In the genomic region with DNA sequence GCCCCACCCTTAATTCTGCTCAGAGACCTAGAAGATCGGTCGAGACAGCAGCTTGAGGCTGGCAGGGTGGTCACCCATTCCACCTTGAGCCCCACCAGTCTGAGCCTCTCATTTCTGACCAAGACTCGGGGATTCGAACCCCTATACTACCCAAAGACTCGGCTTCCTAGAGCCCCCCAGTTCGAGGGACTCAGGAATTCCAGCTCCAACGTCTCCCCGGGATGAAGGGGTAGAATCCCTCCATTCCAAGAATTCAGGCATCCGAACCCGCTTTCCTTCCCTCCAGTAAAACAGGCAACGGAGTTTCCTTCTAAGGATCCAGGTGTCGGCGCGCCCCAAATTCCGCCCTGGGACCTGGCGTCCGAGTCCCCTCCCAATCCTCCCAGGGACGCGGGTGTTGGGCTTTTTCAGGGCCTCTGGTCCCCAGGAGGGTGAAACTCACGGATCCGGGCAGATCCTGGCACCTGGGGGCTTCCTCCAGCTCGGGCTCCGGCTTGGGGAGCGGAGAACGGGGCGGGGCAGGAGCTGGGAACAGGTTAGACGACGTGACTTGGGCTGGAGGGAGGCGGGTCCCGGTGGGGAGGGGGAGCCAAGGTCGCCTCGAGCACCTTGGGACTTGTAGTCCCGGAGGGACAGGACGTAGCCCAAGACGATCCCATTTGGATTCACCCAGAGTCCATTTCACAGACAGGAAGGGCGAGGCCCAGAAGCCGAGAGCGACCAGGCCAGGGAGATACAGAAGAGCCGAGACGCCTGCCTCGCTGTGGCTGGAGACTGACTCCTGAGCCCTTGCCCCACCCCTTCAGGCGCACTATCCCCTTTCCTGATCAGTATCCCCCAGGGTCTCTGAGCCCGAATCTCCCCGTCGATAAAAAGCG, we compare ENCODE assay signal across 8 cellular contexts. TPM values are rescaled to one million over a fixed set of nuclear protein-coding genes. Genes with fewer than 3 reads are reported as not detected.
DNase-seq lines count a peak whose midpoint lies in the region; ATAC-seq, FAIRE-seq and TF ChIP-seq lines count a peak whose summit lies in the region.

A gene with protein sequence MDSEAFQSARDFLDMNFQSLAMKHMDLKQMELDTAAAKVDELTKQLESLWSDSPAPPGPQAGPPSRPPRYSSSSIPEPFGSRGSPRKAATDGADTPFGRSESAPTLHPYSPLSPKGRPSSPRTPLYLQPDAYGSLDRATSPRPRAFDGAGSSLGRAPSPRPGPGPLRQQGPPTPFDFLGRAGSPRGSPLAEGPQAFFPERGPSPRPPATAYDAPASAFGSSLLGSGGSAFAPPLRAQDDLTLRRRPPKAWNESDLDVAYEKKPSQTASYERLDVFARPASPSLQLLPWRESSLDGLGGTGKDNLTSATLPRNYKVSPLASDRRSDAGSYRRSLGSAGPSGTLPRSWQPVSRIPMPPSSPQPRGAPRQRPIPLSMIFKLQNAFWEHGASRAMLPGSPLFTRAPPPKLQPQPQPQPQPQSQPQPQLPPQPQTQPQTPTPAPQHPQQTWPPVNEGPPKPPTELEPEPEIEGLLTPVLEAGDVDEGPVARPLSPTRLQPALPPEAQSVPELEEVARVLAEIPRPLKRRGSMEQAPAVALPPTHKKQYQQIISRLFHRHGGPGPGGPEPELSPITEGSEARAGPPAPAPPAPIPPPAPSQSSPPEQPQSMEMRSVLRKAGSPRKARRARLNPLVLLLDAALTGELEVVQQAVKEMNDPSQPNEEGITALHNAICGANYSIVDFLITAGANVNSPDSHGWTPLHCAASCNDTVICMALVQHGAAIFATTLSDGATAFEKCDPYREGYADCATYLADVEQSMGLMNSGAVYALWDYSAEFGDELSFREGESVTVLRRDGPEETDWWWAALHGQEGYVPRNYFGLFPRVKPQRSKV (minus strand): TSS at position 513 of the 878 bp plus-strand sequence. CDS start 6,751 bp downstream, outside the sequence.

- BruUV-seq in PC-9 (replicated peaks; lab: Mats Ljungman, UMichigan), result TSS peak; percentile 57

- H3K9me3 Mint-ChIP-seq in activated naive CD8-positive, alpha-beta T cell treated with anti-CD3 and anti-CD28 coated beads, Interleukin-2, amount 10 ng/mL, durations not matched to agents 7 days and 5 days, result no peaks in the 10 kb centered on the region

- peaks cover 24% of the 10 kb centered on the region for H3K4me1 ChIP-seq in PC-9 (replicated peaks; ENCODE audit: insufficient read depth)

- CTCF ChIA-PET in PC-9 (lab: Charles Lee), result interaction anchor here (0.8 to 1.0 kb wide), 2 partner anchors 74 to 273 kb away, joined by 3 read pairs; no protein-coding TSS in a partner anchor

- DNase-seq in PC-9 (peak; percentile 92 to 94), cardiac septum (ENCODE audit: low spot score) (peak; percentile 93), posterior vena cava (ENCODE audit: low spot score) (peak; percentile 94), Kasumi-1 (lab: John Stamatoyannopoulos, UW) (no peak)
- DNase-seq in activated naive CD8-positive, alpha-beta T cell treated with anti-CD3 and anti-CD28 coated beads, Interleukin-2, amount 10 ng/mL, durations not matched to agents 7 days and 5 days, result peak; percentile 72

- peaks cover 60% of the 10 kb centered on the region for H3K79me2 ChIP-seq in PC-9 (ENCODE audit: low read depth)

- H3K4me1 Mint-ChIP-seq in activated naive CD8-positive, alpha-beta T cell treated with anti-CD3 and anti-CD28 coated beads, Interleukin-2, amount 10 ng/mL, durations not matched to agents 7 days and 5 days, result peaks cover 25% of the 10 kb centered on the region

- peak within 1 kb of the TSS; percentile 95 for H3K4me3 ChIP-seq in PC-9

- peak within 1 kb of the TSS; percentile 84 for H2AFZ ChIP-seq in PC-9

- H3K27me3 ChIP-seq in PC-9 (ENCODE audit: insufficient read depth, low read depth), result no peaks in the 10 kb centered on the region

- peak within 1 kb of the TSS; percentile 91 for H3K27ac ChIP-seq in PC-9

- H3K9me3 ChIP-seq in PC-9 (ENCODE audit: insufficient read depth, low read depth), result no peaks in the 10 kb centered on the region

- ATAC-seq in HG03565 (IDR thresholded peaks at IDR 0.05; ENCODE audit: unreplicated experiment) (peak; percentile 13), GM19467 (IDR thresholded peaks at IDR 0.05; ENCODE audit: unreplicated experiment) (no peak)
- peak; percentile 17 for ATAC-seq in activated naive CD8-positive, alpha-beta T cell treated with anti-CD3 and anti-CD28 coated beads, Interleukin-2, amount 10 ng/mL, durations not matched to agents 7 days and 5 days (ENCODE audit: low read depth)

- H4K20me1 ChIP-seq in PC-9 (ENCODE audit: insufficient read depth), result peaks cover 18% of the 10 kb centered on the region

- peak; percentile 77 for FAIRE-seq in G401.6 (lab: Jason Lieb, UNC)

- H3K27me3 Mint-ChIP-seq in activated naive CD8-positive, alpha-beta T cell treated with anti-CD3 and anti-CD28 coated beads, Interleukin-2, amount 10 ng/mL, durations not matched to agents 7 days and 5 days, result peaks cover 27% of the 10 kb centered on the region

- POLR2A ChIA-PET in PC-9 (lab: Charles Lee; ENCODE audit: unreplicated experiment), result interaction anchor here (0.6 to 0.7 kb wide), 9 partner anchors 25 to 1462 kb away, joined by 3 to 14 read pairs (median 4); a partner anchor contains a TSS
- POLR2A ChIA-PET in activated naive CD8-positive, alpha-beta T cell treated with anti-CD3 and anti-CD28 coated beads, Interleukin-2, amount 10 ng/mL, durations not matched to agents 7 days and 5 days (lab: Charles Lee), result interaction anchor here (1.0 to 1.7 kb wide), 3 partner anchors 35 to 74 kb away, joined by 3 to 7 read pairs (median 3); a partner anchor contains a TSS

- peaks cover 1% of the 10 kb centered on the region for H3K36me3 Mint-ChIP-seq in activated naive CD8-positive, alpha-beta T cell treated with anti-CD3 and anti-CD28 coated beads, Interleukin-2, amount 10 ng/mL, durations not matched to agents 7 days and 5 days

- intact Hi-C loops in PC-9 (cut with micrococcal nuclease; ENCODE audit: unreplicated experiment) (loop anchor here (1.0 to 10.0 kb wide), 4 partner anchors 19 to 310 kb away; a partner anchor contains a TSS), cardiac septum (cut with DNase I) (no loop called here), posterior vena cava (cut with DNase I) (loop anchor here in 1 of 2 donors (5.0 kb wide), 1 partner anchor 372 kb away; no protein-coding TSS in a partner anchor)

- peaks cover 3% of the 10 kb centered on the region; the same call in 1 of the 2 replicates for H3K36me3 ChIP-seq in PC-9 (ENCODE audit: low read depth)

- H3K4me3 Mint-ChIP-seq in activated naive CD8-positive, alpha-beta T cell treated with anti-CD3 and anti-CD28 coated beads, Interleukin-2, amount 10 ng/mL, durations not matched to agents 7 days and 5 days, result peak within 1 kb of the TSS; percentile 96

- peaks cover 23% of the 10 kb centered on the region; the same call in 1 of the 2 replicates for H3F3A ChIP-seq in PC-9 (ENCODE audit: insufficient read depth, low read depth)

- peak within 1 kb of the TSS; percentile 91 for H3K27ac Mint-ChIP-seq in activated naive CD8-positive, alpha-beta T cell treated with anti-CD3 and anti-CD28 coated beads, Interleukin-2, amount 10 ng/mL, durations not matched to agents 7 days and 5 days

- peak within 1 kb of the TSS; percentile 86 for H3K4me2 ChIP-seq in PC-9

- H3K9me2 ChIP-seq in PC-9 (ENCODE audit: insufficient read depth), result no peaks in the 10 kb centered on the region

- no peak for TF ChIP-seq CTCF in PC-9 (conservative IDR thresholded peaks at IDR 0.05)

RNA-seq across cellular contexts. Expression of the gene that starts here (rescaled TPM):
- total RNA-seq in PC-9 (2021) (113 and 121 TPM in 2 replicates), cardiac septum (119 TPM), posterior vena cava (10 to 100 TPM; 20.1 to 31.2 TPM)
- total RNA-seq in activated naive CD8-positive, alpha-beta T cell treated with anti-CD3 and anti-CD28 coated beads, Interleukin-2, amount 10 ng/mL, durations not matched to agents 7 days and 5 days, result 10 to 100 TPM; 20.2 to 25.7 TPM

Comparison
In these comparisons a context has a peak if more than half of its experiments do, and no peak if none do; other contexts are left out.
1. DNase-seq: peak in PC-9 (2 of 2), activated naive CD8-positive, alpha-beta T cell treated with anti-CD3 and anti-CD28 coated beads, Interleukin-2, amount 10 ng/mL, durations not matched to agents 7 days and 5 days (single experiment), cardiac septum (single experiment) and posterior vena cava (single experiment); none in Kasumi-1 (0 of 2).